1 cellular context compared by ENCODE assay signal in the genomic region with DNA sequence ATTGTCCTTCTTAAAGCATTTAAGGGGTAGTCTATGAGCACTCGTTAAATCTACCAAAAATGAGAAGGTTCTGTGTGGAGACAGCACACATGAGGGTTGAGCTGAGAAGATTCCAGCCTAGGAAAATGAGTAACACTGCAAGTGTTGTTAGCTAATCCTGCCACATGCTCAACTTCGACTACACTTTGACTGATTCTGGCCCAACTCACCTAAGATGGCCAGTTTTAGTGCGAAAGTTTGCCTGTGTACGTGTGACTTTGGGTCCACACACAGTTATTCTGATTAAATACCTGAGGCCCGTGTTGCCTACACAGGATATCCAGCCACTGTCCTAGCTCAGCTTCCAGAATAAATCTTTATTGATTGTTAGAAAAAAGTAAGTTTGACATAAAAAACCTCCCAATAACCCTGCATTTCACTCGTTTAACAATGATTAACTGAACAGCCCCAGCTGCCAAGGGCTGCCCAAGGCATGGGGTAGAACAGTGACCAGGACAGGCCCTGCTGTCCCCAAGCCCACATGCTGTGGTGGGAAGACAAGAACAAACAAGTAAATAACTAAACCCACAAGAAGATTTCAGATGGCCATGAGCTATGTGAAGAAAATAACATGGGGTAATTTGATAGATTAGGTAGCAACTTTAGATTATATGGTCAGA.
TF ChIP-seq lines count a peak whose summit lies in the region.

No MANE protein-coding gene starts in this region.

TF ChIP-seq in HepG2, 621 proteins besides CTCF, POLR2A, EP300 and RAD21:
- TF ChIP-seq ZNF282 (IDR thresholded peaks at IDR 0.05; ENCODE audit: partially characterized antibody), result no peak
- no peak for TF ChIP-seq ADNP (CRISPR knock-in tag; IDR thresholded peaks at IDR 0.05)
- no peak for TF ChIP-seq ZNF503 (CRISPR knock-in tag; IDR thresholded peaks at IDR 0.05)
- TF ChIP-seq ZBTB40 (IDR thresholded peaks at IDR 0.05), result no peak
- TF ChIP-seq ZBTB40 (CRISPR knock-in tag; IDR thresholded peaks at IDR 0.05), result peak; percentile 23; the same call in 1 of the 2 replicates
- TF ChIP-seq ZNF850 (CRISPR knock-in tag; conservative IDR thresholded peaks at IDR 0.05), result no peak
- TF ChIP-seq SMAD9 (CRISPR knock-in tag; IDR thresholded peaks at IDR 0.05), result no peak
